ENCODE assay signal across 20 cellular contexts in genomic region chr2:33469238-33469637, GRCh38. TPM values are rescaled to one million over a fixed set of nuclear protein-coding genes. Genes with fewer than 3 reads are reported as not detected.
A peak's percentile ranks its signal among the peaks of the same experiment; 100 is the strongest.
DNase-seq lines count a peak whose midpoint lies in the region; ATAC-seq, FAIRE-seq and TF ChIP-seq lines count a peak whose summit lies in the region.
"Had no signal": no experiment of that assay in that cellular context is flagged by ENCODE, and none has a peak within 500 bp of the region (broad histone marks: within the 10 kb centered on the region; RNA-seq: fewer than 3 reads in every experiment).

No MANE protein-coding gene starts in this region.

- POLR2A ChIA-PET in HepG2 (lab: Yijun Ruan, JAX), result no interaction called here

- no peak for TF ChIP-seq EP300 in HepG2 (IDR thresholded peaks at IDR 0.05; ENCODE audit: low read depth in 2 of 2, low read length in 2 of 2)
- TF ChIP-seq EP300 in HepG2 (CRISPR knock-in tag; IDR thresholded peaks at IDR 0.05; ENCODE audit: borderline replicate concordance), result no peak

- H3K27ac ChIP-seq in HepG2 (ENCODE audit: extremely low read length, insufficient read depth, low read length), result no peak overlapping the region
- H3K27ac ChIP-seq in right lobe of liver, result no peak overlapping the region
- no peak overlapping the region for H3K27ac ChIP-seq in small intestine (ENCODE audit: low read depth in 1 of 2, low read length in 1 of 2)

- H3K9ac ChIP-seq in HepG2 (ENCODE audit: insufficient read depth, low read depth, low read length), result no peak overlapping the region

- no peaks in the 10 kb centered on the region for H4K20me1 ChIP-seq in HepG2 (ENCODE audit: insufficient read depth, low read length)

- ATAC-seq in HepG2 (no peak), right lobe of liver (no peak), HG02884 (IDR thresholded peaks at IDR 0.05; ENCODE audit: unreplicated experiment) (no peak)

- H3K4me1 ChIP-seq in HepG2 (ENCODE audit: insufficient read depth, low read length) (no peaks in the 10 kb centered on the region), right lobe of liver (no peaks in the 10 kb centered on the region), small intestine (ENCODE audit: control insufficient read depth in 2 of 2, insufficient read depth in 1 of 2, low read depth in 1 of 2, low read length in 1 of 2) (no peaks in the 10 kb centered on the region)
- H3K4me1 ChIP-seq: HAP-1 had no signal

- no peaks in the 10 kb centered on the region for H3K27me3 ChIP-seq in HepG2 (ENCODE audit: control insufficient read depth in 1 of 2, insufficient read depth in 2 of 2, low read length in 2 of 2)
- no peaks in the 10 kb centered on the region for H3K27me3 ChIP-seq in right lobe of liver
- H3K27me3 ChIP-seq in small intestine (ENCODE audit: control insufficient read depth in 2 of 2, insufficient read depth in 2 of 2, low read length in 2 of 2), result no peaks in the 10 kb centered on the region

- TF ChIP-seq RAD21 in HepG2 (CRISPR knock-in tag; IDR thresholded peaks at IDR 0.05), result no peak

- intact Hi-C loops in HepG2 (cut with micrococcal nuclease; ENCODE audit: unreplicated experiment) (no loop called here), right lobe of liver (cut with DNase I) (no loop called here), head of caudate nucleus (cut with DNase I) (no loop called here)

- no TSS peak for BruUV-seq in HepG2 (replicated peaks; lab: Mats Ljungman, UMichigan)

- DNase-seq in HepG2 (ENCODE audit: low spot score) (no peak), right lobe of liver (no peak), frontal cortex (ENCODE audit: low spot score in 2 of 2) (no peak), small intestine (no peak), head of caudate nucleus (no peak)
- DNase-seq: 8988T; C1 segment of cervical spinal cord; Calu3; CD4-positive, alpha-beta memory T cell; COR-L47; DMS53; DMS79 treated with DMSO at 0.1 percent for 48 hours; GF-D8; GOT3; HFFc6 had no signal

- H2AFZ ChIP-seq in HepG2 (ENCODE audit: low read length), result no peak overlapping the region

- FAIRE-seq in HepG2 (lab: Jason Lieb, UNC) (no peak), frontal cortex (lab: Jason Lieb, UNC) (peak; percentile 26), small intestine (lab: Jason Lieb, UNC) (peak; percentile 5)
- FAIRE-seq: GM12891, GM18507, H54 had no signal

- no peaks in the 10 kb centered on the region for H3K79me2 ChIP-seq in HepG2 (ENCODE audit: insufficient read depth, low read length)

- no peak overlapping the region for H3K4me3 ChIP-seq in HepG2 (replicated peaks in 1 of 3; ENCODE audit: insufficient read depth in 1 of 3, low read depth in 2 of 3, low read length in 3 of 3)
- H3K4me3 ChIP-seq in right lobe of liver, result no peak overlapping the region
- no peak overlapping the region for H3K4me3 ChIP-seq in small intestine (ENCODE audit: low read depth in 1 of 2, low read length in 2 of 2)
- H3K4me3 ChIP-seq: HAP-1 had no signal

- in situ Hi-C loops in HepG2 (cut with HindIII; ENCODE audit: extremely low pct_ligation_motif_present, low pct_unique_long_range_greater_than_20kb), result no loop called here

- TF ChIP-seq CTCF in HepG2 (CRISPR knock-in tag; IDR thresholded peaks at IDR 0.05) (no peak), right lobe of liver (IDR thresholded peaks at IDR 0.05) (no peak)

- H3K9me3 ChIP-seq in HepG2 (ENCODE audit: low read length) (no peaks in the 10 kb centered on the region), right lobe of liver (no peaks in the 10 kb centered on the region), small intestine (ENCODE audit: control insufficient read depth, low read depth) (no peaks in the 10 kb centered on the region)
- H3K9me3 ChIP-seq: HAP-1 had no signal

- H3K4me2 ChIP-seq in HepG2 (ENCODE audit: low read depth, low read length), result no peak overlapping the region

- H3K36me3 ChIP-seq in HepG2 (replicated peaks in 1 of 2; ENCODE audit: control insufficient read depth in 1 of 2, insufficient read depth in 2 of 2, low read length in 2 of 2), result no peaks in the 10 kb centered on the region
- H3K36me3 ChIP-seq in right lobe of liver, result no peaks in the 10 kb centered on the region
- H3K36me3 ChIP-seq in small intestine (ENCODE audit: control insufficient read depth in 2 of 2, insufficient read depth in 2 of 2, low read length in 2 of 2), result no peaks in the 10 kb centered on the region
- H3K36me3 ChIP-seq: HAP-1 had no signal

- no peak for TF ChIP-seq POLR2A in HepG2 (IDR thresholded peaks at IDR 0.05; ENCODE audit: insufficient read depth in 1 of 2, low read depth in 2 of 2, low read length in 2 of 2)
- no peak for TF ChIP-seq POLR2A in right lobe of liver (IDR thresholded peaks at IDR 0.05)

- whole genome bisulfite sequencing in HepG2 (ENCODE audit: low lambda C conversion rate), result 43% methylated on average over 5 of the region's 5 CpGs
- 95% methylated on average over 5 of the region's 5 CpGs for WGBS in right lobe of liver (ENCODE audit: insufficient coverage, low coverage, low lambda C conversion rate, missing lambda C conversion rate)
- WGBS in small intestine, 3 donors, result 66 to 85% (median 77%) methylated on average over 5 of the region's 5 CpGs

- CTCF ChIA-PET in HepG2 (lab: Yijun Ruan, JAX; ENCODE audit: low intra/inter-chr PET ratio, low total read pairs), result no interaction called here

TF ChIP-seq in HepG2, 621 proteins besides CTCF, POLR2A, EP300 and RAD21:
- TF ChIP-seq FOXC1 (CRISPR knock-in tag; IDR thresholded peaks at IDR 0.05; ENCODE audit: borderline replicate concordance) (no peak), RAD51 (IDR thresholded peaks at IDR 0.05; ENCODE audit: borderline replicate concordance) (peak; percentile 61; the same call in 1 of the 2 replicates)
TF ChIP-seq in HepG2: peak in this region for 1.

RNA-seq across cellular contexts. Expression of gene RASGRP3, which starts 7.2 kb away (rescaled TPM):
- total RNA-seq in HepG2 (2016; rRNA removed; fragmentation: Illumina TruSeq; extraction: Trizol), result not detected in 2 replicates
- not detected in 2 replicates for total RNA-seq in HepG2 (2016; cell fraction: cytosol; rRNA removed; fragmentation: Illumina TruSeq; extraction: Trizol; ENCODE audit: low read depth)
- total RNA-seq in HepG2 (2016; cell fraction: insoluble cytoplasmic fraction; rRNA removed; fragmentation: Illumina TruSeq; extraction: Trizol), result 0.02 TPM in 1 of 2 replicates, not detected in the other
- not detected in 2 replicates for total RNA-seq in HepG2 (2016; cell fraction: membrane; rRNA removed; fragmentation: Illumina TruSeq; extraction: Trizol)
- total RNA-seq in HepG2 (2016; cell fraction: nucleus; rRNA removed; fragmentation: Illumina TruSeq; extraction: Trizol), result not detected in 2 replicates
- polyA plus RNA-seq in HepG2 (2011; rRNA removed), result 0.01 and 0.27 TPM in 2 replicates
- 0.08 TPM in 1 of 2 replicates, not detected in the other for polyA plus RNA-seq in HepG2 (2011; cell fraction: cytosol; rRNA removed)
- not detected in 2 replicates for polyA plus RNA-seq in HepG2 (2011; cell fraction: nucleus; rRNA removed)
- polyA plus RNA-seq in HepG2 (2012), result not detected in 2 replicates
- polyA plus RNA-seq in HepG2 (2016; cell fraction: cytosol; fragmentation: Illumina TruSeq; extraction: Trizol; ENCODE audit: low read depth), result not detected in 2 replicates
- polyA plus RNA-seq in HepG2 (2016; cell fraction: insoluble cytoplasmic fraction; fragmentation: Illumina TruSeq; extraction: Trizol; ENCODE audit: low read depth), result not detected in 2 replicates
- not detected in 2 replicates for polyA plus RNA-seq in HepG2 (2016; cell fraction: membrane; fragmentation: Illumina TruSeq; extraction: Trizol; ENCODE audit: low read depth)
- polyA plus RNA-seq in HepG2 (2016; cell fraction: nucleus; fragmentation: Illumina TruSeq; extraction: Trizol; ENCODE audit: insufficient read depth, low read depth), result not detected in 2 replicates
- not detected in 2 replicates for polyA minus RNA-seq in HepG2 (2011; rRNA and poly(A)+ RNA removed; ENCODE audit: low replicate concordance)
- polyA minus RNA-seq in HepG2 (2011; cell fraction: cytosol; rRNA and poly(A)+ RNA removed), result not detected in 2 replicates
- polyA minus RNA-seq in HepG2 (2011; cell fraction: nucleus; rRNA and poly(A)+ RNA removed), result not detected in 2 replicates
- 10 to 100 TPM in 1 of 6 experiments, 1 to 10 TPM in 5; 3.0 to 11.5 (median 5.0) TPM for total RNA-seq in right lobe of liver
- 7.7 TPM for total RNA-seq in frontal cortex
- 1 to 10 TPM; 1.6 to 3.9 (median 3.8) TPM for polyA plus RNA-seq in small intestine
